In genomic region chr7:36278767-36279171, GRCh38 we compare ENCODE assay signal across 8 cellular contexts.
DNase-seq lines count a peak whose midpoint lies in the region; ATAC-seq and TF ChIP-seq lines count a peak whose summit lies in the region.
"Had no signal": no experiment of that assay in that cellular context is flagged by ENCODE, and none has a peak within 500 bp of the region (broad histone marks: within the 10 kb centered on the region; RNA-seq: fewer than 3 reads in every experiment).

No MANE protein-coding gene starts in this region.

- no peak overlapping the region for H3K4me3 ChIP-seq in HFF-Myc (replicated peaks; ENCODE audit: low read depth, low read length)
- no peak overlapping the region for H3K4me3 ChIP-seq in fibroblast of mammary gland (ENCODE audit: control insufficient read depth, low read depth, low read length)
- H3K4me3 ChIP-seq in smooth muscle cell = no peak overlapping the region

- peaks cover 24% of the 10 kb centered on the region for H3F3A ChIP-seq in smooth muscle cell (ENCODE audit: low read depth)

- no peaks in the 10 kb centered on the region for H3K9me3 ChIP-seq in smooth muscle cell (replicated peaks; ENCODE audit: low read depth)

- peak overlapping the region; percentile 56 for H3K4me2 ChIP-seq in smooth muscle cell

- DNase-seq in HFF-Myc (ENCODE audit: extremely low read depth, low read depth) (peak; percentile 66), NCI-H526 treated with DMSO at 0.1 percent for 48 hours (lab: John Stamatoyannopoulos, UW) (peak; percentile 95), fibroblast of mammary gland (ENCODE audit: low read depth) (peak; percentile 68), smooth muscle cell (lab: John Stamatoyannopoulos, UW; ENCODE audit: unreplicated experiment) (no peak), activated gamma-delta T cell (lab: John Stamatoyannopoulos, UW) (no peak), hypothalamus (lab: John Stamatoyannopoulos, UW) (no peak)
- DNase-seq: activated naive CD8-positive, alpha-beta T cell treated with anti-CD3 and anti-CD28 coated beads, Interleukin-2, amount 10 ng/mL, durations not matched to agents 7 days and 5 days had no signal

- no peaks in the 10 kb centered on the region for H4K20me1 ChIP-seq in smooth muscle cell (ENCODE audit: low read depth)

- H3K27me3 ChIP-seq in smooth muscle cell (ENCODE audit: low read depth) = no peaks in the 10 kb centered on the region

- no peak for ATAC-seq in HG03565 (IDR thresholded peaks at IDR 0.05; ENCODE audit: unreplicated experiment)

- H3K4me1 ChIP-seq in smooth muscle cell (ENCODE audit: low read depth) = peaks cover 35% of the 10 kb centered on the region

- no peak overlapping the region for H2AFZ ChIP-seq in smooth muscle cell (ENCODE audit: low read depth)

- H3K36me3 ChIP-seq in smooth muscle cell (ENCODE audit: low read depth) = no peaks in the 10 kb centered on the region

- no peaks in the 10 kb centered on the region for H3K79me2 ChIP-seq in smooth muscle cell (ENCODE audit: low read depth)

- WGBS in smooth muscle cell (ENCODE audit: low lambda C conversion rate) = 8% methylated on average over 5 of the region's 5 CpGs

- H3K27ac ChIP-seq in smooth muscle cell (ENCODE audit: low read depth) = no peak overlapping the region

- no peak overlapping the region for H3K9ac ChIP-seq in smooth muscle cell (ENCODE audit: low read depth)

- no peak for TF ChIP-seq CTCF in HFF-Myc (IDR thresholded peaks at IDR 0.05; ENCODE audit: low read depth, low read length, missing control alignments)
- no peak for TF ChIP-seq CTCF in fibroblast of mammary gland (conservative IDR thresholded peaks at IDR 0.05; ENCODE audit: control insufficient read depth, insufficient read depth, low read depth, low read length)
- TF ChIP-seq CTCF in smooth muscle cell (IDR thresholded peaks at IDR 0.05; ENCODE audit: borderline replicate concordance, insufficient read depth, poor library complexity, severe bottlenecking) = no peak

Comparison
In these comparisons a context has a peak if more than half of its experiments do, and no peak if none do; other contexts are left out.
1. DNase-seq: peak in HFF-Myc (single experiment), NCI-H526 treated with DMSO at 0.1 percent for 48 hours (single experiment) and fibroblast of mammary gland (single experiment); none in smooth muscle cell (single experiment), activated gamma-delta T cell (single experiment) and hypothalamus (0 of 51).